ENCODE assay signal across 8 cellular contexts in genomic region chr4:122450847-122451246, GRCh38. TPM values are rescaled to one million over a fixed set of nuclear protein-coding genes. Genes with fewer than 3 reads are reported as not detected.
DNase-seq lines count a peak whose midpoint lies in the region; ATAC-seq and TF ChIP-seq lines count a peak whose summit lies in the region.

No MANE protein-coding gene starts in this region.

- H3K27me3 Mint-ChIP-seq in natural killer cell (ENCODE audit: low read depth in 2 of 2), result peaks cover 0 to 7% of the 10 kb centered on the region in 2 donors

- H3K27ac Mint-ChIP-seq in natural killer cell, result no peak overlapping the region

- H3K36me3 Mint-ChIP-seq in natural killer cell, result no peaks in the 10 kb centered on the region

- intact Hi-C loops in natural killer cell (cut with micrococcal nuclease), result no loop called here

- H3K9me3 Mint-ChIP-seq in natural killer cell, result peaks cover 3 to 4% of the 10 kb centered on the region in 2 donors

- no peaks in the 10 kb centered on the region for H3K4me1 Mint-ChIP-seq in natural killer cell

- H3K27ac ChIP-seq in C4-2B, result no peak overlapping the region

- ATAC-seq in natural killer cell (no peak), HG03378 (IDR thresholded peaks at IDR 0.05; ENCODE audit: unreplicated experiment) (no peak), HG02798 (IDR thresholded peaks at IDR 0.05; ENCODE audit: poor library complexity, unreplicated experiment) (no peak), GM21717 (IDR thresholded peaks at IDR 0.05; ENCODE audit: unreplicated experiment) (no peak)

- TF ChIP-seq CTCF in C4-2B (conservative IDR thresholded peaks at IDR 0.05) (peak; percentile 54), natural killer cell (IDR thresholded peaks at IDR 0.05) (no peak)

- H3K4me3 Mint-ChIP-seq in natural killer cell, result no peak overlapping the region

- DNase-seq in HPDE6-E6E7 (ENCODE audit: extremely low spot score), result peak; percentile 5
- peak; percentile 38 for DNase-seq in activated T-cell treated with anti-CD3 and anti-CD28 coated beads for 24 hours (ENCODE audit: low read depth)
- DNase-seq in islet precursor cell, result peak; percentile 67
- DNase-seq in natural killer cell, result no peak

RNA-seq across cellular contexts. Expression of gene IL2, which starts 5.7 kb away (rescaled TPM):
- under 1 TPM in 1 of 3 donors, not detected in 2; 0.45 TPM for total RNA-seq in natural killer cell
